In genomic region chr7:78345293-78345692, GRCh38 we compare ENCODE assay signal across 21 cellular contexts.
"Had no signal": no experiment of that assay in that cellular context is flagged by ENCODE, and none has a peak within 500 bp of the region (broad histone marks: within the 10 kb centered on the region; RNA-seq: fewer than 3 reads in every experiment).

No MANE protein-coding gene starts in this region.

- ATAC-seq: activated CD4-positive, alpha-beta T cell treated with anti-CD3 and anti-CD28 coated beads for 36 hours; activated T-cell treated with anti-CD3 and anti-CD28 coated beads, Interleukin-2, amount 50 U/mL, for 72 hours; T-cell had no signal

- H3K27ac Mint-ChIP-seq: activated CD4-positive, alpha-beta memory T cell treated with anti-CD3 and anti-CD28 coated beads, Interleukin-2, amount 10 ng/mL, durations not matched to agents 7 days and 5 days; activated CD4-positive, alpha-beta T cell treated with anti-CD3 and anti-CD28 coated beads for 36 hours; activated naive CD4-positive, alpha-beta T cell treated with anti-CD3 and anti-CD28 coated beads, Interleukin-2, amount 10 ng/mL, durations not matched to agents 7 days and 5 days; activated naive CD8-positive, alpha-beta T cell treated with anti-CD3 and anti-CD28 coated beads for 36 hours; activated T-cell treated with anti-CD3 and anti-CD28 coated beads, Interleukin-2, amount 50 U/mL, for 72 hours; activated T-helper 2 cell treated with anti-CD3 and anti-CD28 coated beads, Interferon-gamma antibody, Interleukin-2, Interleukin-4, amounts not matched to agents 10 μg/mL and 5 μg/mL and 100 μg/mL, durations not matched to agents 14 hours and 24 hours and 36 hours; T-cell had no signal

- H3K9me3 Mint-ChIP-seq: activated CD4-positive, alpha-beta memory T cell treated with anti-CD3 and anti-CD28 coated beads, Interleukin-2, amount 10 ng/mL, durations not matched to agents 7 days and 5 days; activated naive CD4-positive, alpha-beta T cell treated with anti-CD3 and anti-CD28 coated beads, Interleukin-2, amount 10 ng/mL, durations not matched to agents 7 days and 5 days; activated naive CD8-positive, alpha-beta T cell treated with anti-CD3 and anti-CD28 coated beads for 36 hours; activated T-cell treated with anti-CD3 and anti-CD28 coated beads, Interleukin-2, amount 50 U/mL, for 72 hours; activated T-helper 2 cell treated with anti-CD3 and anti-CD28 coated beads, Interferon-gamma antibody, Interleukin-2, Interleukin-4, amounts not matched to agents 10 μg/mL and 5 μg/mL and 100 μg/mL, durations not matched to agents 14 hours and 24 hours and 36 hours; T-cell had no signal

- H3K4me3 Mint-ChIP-seq: activated CD4-positive, alpha-beta memory T cell treated with anti-CD3 and anti-CD28 coated beads, Interleukin-2, amount 10 ng/mL, durations not matched to agents 7 days and 5 days; activated CD4-positive, alpha-beta T cell treated with anti-CD3 and anti-CD28 coated beads for 36 hours; activated naive CD4-positive, alpha-beta T cell treated with anti-CD3 and anti-CD28 coated beads, Interleukin-2, amount 10 ng/mL, durations not matched to agents 7 days and 5 days; activated naive CD8-positive, alpha-beta T cell treated with anti-CD3 and anti-CD28 coated beads for 36 hours; activated T-cell treated with anti-CD3 and anti-CD28 coated beads, Interleukin-2, amount 50 U/mL, for 72 hours; T-cell had no signal

- H3K27ac ChIP-seq: brain microvascular endothelial cell, Peyer's patch, RWPE1, SJSA1, WERI-Rb-1 had no signal

- H3K4me3 ChIP-seq: Peyer's patch, SJSA1 had no signal

- DNase-seq: activated CD4-positive, alpha-beta memory T cell treated with anti-CD3 and anti-CD28 coated beads, Interleukin-2, amount 10 ng/mL, durations not matched to agents 7 days and 5 days; activated CD4-positive, alpha-beta T cell treated with anti-CD3 and anti-CD28 coated beads for 36 hours; activated CD4-positive, alpha-beta T cell treated with anti-CD3 and anti-CD28 coated beads, Interleukin-2, amount 50 U/mL, for 1 hour; activated gamma-delta T cell treated with Interleukin-2 at 50 U/mL for 16 hours; activated naive CD4-positive, alpha-beta T cell treated with anti-CD3 and anti-CD28 coated beads, Interleukin-2, amount 10 ng/mL, durations not matched to agents 7 days and 5 days; activated naive CD8-positive, alpha-beta T cell treated with anti-CD3 and anti-CD28 coated beads for 36 hours; activated T-cell treated with anti-CD3 and anti-CD28 coated beads, Interleukin-2, amount 50 U/mL, for 72 hours; brain microvascular endothelial cell; NCI-H1048; NCI-H146; NCI-H187 treated with DMSO at 0.1 percent for 48 hours; NCI-H2081 treated with DMSO at 0.1 percent for 48 hours; NCI-H446; Peyer's patch; Right ventricle myocardium superior; T-cell; T-helper 2 cell; WERI-Rb-1 had no signal

- H3K4me1 Mint-ChIP-seq: activated CD4-positive, alpha-beta memory T cell treated with anti-CD3 and anti-CD28 coated beads, Interleukin-2, amount 10 ng/mL, durations not matched to agents 7 days and 5 days; activated CD4-positive, alpha-beta T cell treated with anti-CD3 and anti-CD28 coated beads for 36 hours; activated naive CD4-positive, alpha-beta T cell treated with anti-CD3 and anti-CD28 coated beads, Interleukin-2, amount 10 ng/mL, durations not matched to agents 7 days and 5 days; activated naive CD8-positive, alpha-beta T cell treated with anti-CD3 and anti-CD28 coated beads for 36 hours; T-cell had no signal

- H3K27me3 Mint-ChIP-seq: activated CD4-positive, alpha-beta memory T cell treated with anti-CD3 and anti-CD28 coated beads, Interleukin-2, amount 10 ng/mL, durations not matched to agents 7 days and 5 days; activated CD4-positive, alpha-beta T cell treated with anti-CD3 and anti-CD28 coated beads for 36 hours; activated naive CD4-positive, alpha-beta T cell treated with anti-CD3 and anti-CD28 coated beads, Interleukin-2, amount 10 ng/mL, durations not matched to agents 7 days and 5 days; activated naive CD8-positive, alpha-beta T cell treated with anti-CD3 and anti-CD28 coated beads for 36 hours; T-cell had no signal

- H3K9me3 ChIP-seq: Peyer's patch, SJSA1 had no signal

- H3K27me3 ChIP-seq: brain microvascular endothelial cell, Peyer's patch, SJSA1 had no signal

- H3K36me3 ChIP-seq: brain microvascular endothelial cell, Peyer's patch, SJSA1, WERI-Rb-1 had no signal

- H3K36me3 Mint-ChIP-seq: activated naive CD4-positive, alpha-beta T cell treated with anti-CD3 and anti-CD28 coated beads, Interleukin-2, amount 10 ng/mL, durations not matched to agents 7 days and 5 days; activated naive CD8-positive, alpha-beta T cell treated with anti-CD3 and anti-CD28 coated beads for 36 hours; T-cell had no signal

- H3K4me1 ChIP-seq: Peyer's patch, SJSA1 had no signal
